ENCODE assay signal across 8 cellular contexts in genomic region chr14:73057939-73058223, GRCh38. TPM values are rescaled to one million over a fixed set of nuclear protein-coding genes. Genes with fewer than 3 reads are reported as not detected.
DNase-seq lines count a peak whose midpoint lies in the region; ATAC-seq, FAIRE-seq and TF ChIP-seq lines count a peak whose summit lies in the region.

No MANE protein-coding gene starts in this region.

- H3K9me3 ChIP-seq in astrocyte (ENCODE audit: insufficient read depth, low read depth, low read length) (no peaks in the 10 kb centered on the region), iPS-20b (ENCODE audit: insufficient read depth, low read depth, low read length) (no peaks in the 10 kb centered on the region), stomach smooth muscle (ENCODE audit: control insufficient read depth in 2 of 2, low read length in 2 of 2) (no peaks in the 10 kb centered on the region)

- H3F3A ChIP-seq in GM23338 (replicated peaks; ENCODE audit: low read depth): peaks cover 12% of the 10 kb centered on the region; the same call in 1 of the 2 replicates

- no peaks in the 10 kb centered on the region for H3K27me3 ChIP-seq in GM23338 (ENCODE audit: insufficient read depth)
- H3K27me3 ChIP-seq in astrocyte (ENCODE audit: insufficient read depth, low read length): no peaks in the 10 kb centered on the region
- H3K27me3 ChIP-seq in iPS-20b (ENCODE audit: insufficient read depth, low read length): no peaks in the 10 kb centered on the region
- H3K27me3 ChIP-seq in stomach smooth muscle (ENCODE audit: control insufficient read depth in 1 of 2, insufficient read depth in 2 of 2, low read length in 2 of 2): no peaks in the 10 kb centered on the region

- H2AFZ ChIP-seq in GM23338 (no peak overlapping the region), astrocyte (ENCODE audit: low read depth, low read length) (peak overlapping the region; percentile 87)

- H3K4me3 ChIP-seq in GM23338: peak overlapping the region; percentile 95
- H3K4me3 ChIP-seq in astrocyte (ENCODE audit: insufficient read depth, low read depth, low read length): peak overlapping the region; percentile 93
- peak overlapping the region; percentile 100 for H3K4me3 ChIP-seq in iPS-20b (ENCODE audit: low read length)
- H3K4me3 ChIP-seq in stomach smooth muscle (ENCODE audit: low read length in 2 of 2): peak overlapping the region; percentile 78 to 95

- H3K27ac ChIP-seq in GM23338 (ENCODE audit: low read depth) (peak overlapping the region; percentile 97), astrocyte (ENCODE audit: low read depth, low read length) (peak overlapping the region; percentile 95), iPS-20b (ENCODE audit: low read length) (peak overlapping the region; percentile 80), stomach smooth muscle (ENCODE audit: low read length) (peak overlapping the region; percentile 96)

- peak overlapping the region; percentile 97 for H3K9ac ChIP-seq in astrocyte (ENCODE audit: low read length)
- H3K9ac ChIP-seq in iPS-20b (ENCODE audit: low read depth, low read length): peak overlapping the region; percentile 96
- peak overlapping the region; percentile 90 to 98 for H3K9ac ChIP-seq in stomach smooth muscle (ENCODE audit: low read length in 2 of 2)

- H4K20me1 ChIP-seq in GM23338 (replicated peaks; ENCODE audit: insufficient read depth) (peaks cover 34% of the 10 kb centered on the region), astrocyte (ENCODE audit: insufficient read depth, low read length) (peaks cover 41% of the 10 kb centered on the region)

- H3K9me3 Mint-ChIP-seq in GM23338 (no peaks in the 10 kb centered on the region), astrocyte (ENCODE audit: unreplicated experiment) (no peaks in the 10 kb centered on the region)

- H3K4me3 Mint-ChIP-seq in GM23338 (no peak overlapping the region), astrocyte (ENCODE audit: unreplicated experiment) (no peak overlapping the region)

- DNase-seq in GM23338 (ENCODE audit: low spot score) (no peak), astrocyte (ENCODE audit: low read depth) (no peak), left lobe of liver (ENCODE audit: low spot score) (no peak), middle frontal gyrus (ENCODE audit: extremely low spot score, low spot score) (no peak)

- H3K4me1 Mint-ChIP-seq in GM23338: peaks cover 36% of the 10 kb centered on the region
- peaks cover 15% of the 10 kb centered on the region for H3K4me1 Mint-ChIP-seq in astrocyte (ENCODE audit: low read depth, unreplicated experiment)

- H3K79me2 ChIP-seq in GM23338 (replicated peaks; ENCODE audit: insufficient read depth) (peaks cover 42% of the 10 kb centered on the region), astrocyte (ENCODE audit: insufficient read depth, low read length) (peaks cover 44% of the 10 kb centered on the region)

- H3K9me2 ChIP-seq in GM23338 (ENCODE audit: insufficient read depth): peaks cover 4% of the 10 kb centered on the region; the same call in 1 of the 2 replicates

- peaks cover 21% of the 10 kb centered on the region; the same call in 1 of the 2 replicates for H3K4me1 ChIP-seq in GM23338 (ENCODE audit: insufficient read depth)
- H3K4me1 ChIP-seq in astrocyte (ENCODE audit: insufficient read depth, low read length): peaks cover 7% of the 10 kb centered on the region
- peaks cover 4% of the 10 kb centered on the region; the same call in 1 of the 2 replicates for H3K4me1 ChIP-seq in iPS-20b (ENCODE audit: insufficient read depth, low read length)
- H3K4me1 ChIP-seq in stomach smooth muscle (ENCODE audit: control insufficient read depth, insufficient read depth, low read length): peaks cover 21% of the 10 kb centered on the region

- H3K36me3 Mint-ChIP-seq in GM23338 (ENCODE audit: low read depth): peaks cover 26% of the 10 kb centered on the region
- H3K36me3 Mint-ChIP-seq in astrocyte (ENCODE audit: low read depth, unreplicated experiment): peaks cover 4% of the 10 kb centered on the region

- H3K36me3 ChIP-seq in GM23338 (ENCODE audit: insufficient read depth): no peaks in the 10 kb centered on the region
- no peaks in the 10 kb centered on the region for H3K36me3 ChIP-seq in astrocyte (ENCODE audit: insufficient read depth, low read length)
- peaks cover 8% of the 10 kb centered on the region; the same call in 1 of the 2 replicates for H3K36me3 ChIP-seq in iPS-20b (ENCODE audit: insufficient read depth, low read depth, low read length)
- H3K36me3 ChIP-seq in stomach smooth muscle (ENCODE audit: control insufficient read depth in 2 of 2, insufficient read depth in 2 of 2, low read length in 2 of 2): no peaks in the 10 kb centered on the region

- peaks cover 18% of the 10 kb centered on the region for H3K27me3 Mint-ChIP-seq in GM23338 (ENCODE audit: insufficient read depth, low read depth, poor library complexity)
- no peaks in the 10 kb centered on the region for H3K27me3 Mint-ChIP-seq in astrocyte (ENCODE audit: low read depth, unreplicated experiment)

- H3K4me2 ChIP-seq in GM23338 (peak overlapping the region; percentile 76), astrocyte (ENCODE audit: low read length) (peak overlapping the region; percentile 84)

- H3K27ac Mint-ChIP-seq in GM23338: no peak overlapping the region
- no peak overlapping the region for H3K27ac Mint-ChIP-seq in astrocyte (ENCODE audit: unreplicated experiment)

- no peak for FAIRE-seq in astrocyte (lab: Jason Lieb, UNC)

- no peak for TF ChIP-seq CTCF in GM23338 (conservative IDR thresholded peaks at IDR 0.05; ENCODE audit: low read depth in 2 of 2)
- TF ChIP-seq CTCF in astrocyte (IDR thresholded peaks at IDR 0.05; ENCODE audit: insufficient read depth, low read depth, low read length): no peak

- no peak for ATAC-seq in GM23338
- ATAC-seq in left lobe of liver: no peak
- no peak for ATAC-seq in GM19452 (IDR thresholded peaks at IDR 0.05; ENCODE audit: unreplicated experiment)
- no peak for ATAC-seq in HG03469 (IDR thresholded peaks at IDR 0.05; ENCODE audit: unreplicated experiment)

TF ChIP-seq in GM23338, 12 proteins besides CTCF, POLR2A, EP300 and RAD21:
- TF ChIP-seq STAT1 (IDR thresholded peaks at IDR 0.05; ENCODE audit: unreplicated experiment): no peak
- no peak for TF ChIP-seq REST (IDR thresholded peaks at IDR 0.05; ENCODE audit: unreplicated experiment)
- TF ChIP-seq EZH2phosphoT487 (IDR thresholded peaks at IDR 0.05; ENCODE audit: unreplicated experiment): no peak

RNA-seq across cellular contexts. Expression of gene RBM25, which starts 0.5 kb away (rescaled TPM):
- total RNA-seq in GM23338 (2014; rRNA removed; shearing (Covaris generic)): 107 and 120 TPM in 2 replicates
- 180 and 204 TPM in 2 replicates for polyA plus RNA-seq in GM23338 (2016; fragmentation: Nextera tagmentation; extraction: Ambion mirVana)
- 91.2 and 101 TPM in 2 replicates for total RNA-seq in astrocyte
- total RNA-seq in left lobe of liver: 21.7 TPM

RNA-seq across cellular contexts. Expression of gene ZFYVE1, which starts 31.0 kb away (rescaled TPM):
- total RNA-seq in GM23338 (2014; rRNA removed; shearing (Covaris generic)): 10.2 and 12.5 TPM in 2 replicates
- 3.2 and 3.7 TPM in 2 replicates for polyA plus RNA-seq in GM23338 (2016; fragmentation: Nextera tagmentation; extraction: Ambion mirVana)
- total RNA-seq in astrocyte: 31.4 and 34.3 TPM in 2 replicates
- 13.4 TPM for total RNA-seq in left lobe of liver
